Comparison of ENCODE assay signal across 1 cellular context in the genomic region with DNA sequence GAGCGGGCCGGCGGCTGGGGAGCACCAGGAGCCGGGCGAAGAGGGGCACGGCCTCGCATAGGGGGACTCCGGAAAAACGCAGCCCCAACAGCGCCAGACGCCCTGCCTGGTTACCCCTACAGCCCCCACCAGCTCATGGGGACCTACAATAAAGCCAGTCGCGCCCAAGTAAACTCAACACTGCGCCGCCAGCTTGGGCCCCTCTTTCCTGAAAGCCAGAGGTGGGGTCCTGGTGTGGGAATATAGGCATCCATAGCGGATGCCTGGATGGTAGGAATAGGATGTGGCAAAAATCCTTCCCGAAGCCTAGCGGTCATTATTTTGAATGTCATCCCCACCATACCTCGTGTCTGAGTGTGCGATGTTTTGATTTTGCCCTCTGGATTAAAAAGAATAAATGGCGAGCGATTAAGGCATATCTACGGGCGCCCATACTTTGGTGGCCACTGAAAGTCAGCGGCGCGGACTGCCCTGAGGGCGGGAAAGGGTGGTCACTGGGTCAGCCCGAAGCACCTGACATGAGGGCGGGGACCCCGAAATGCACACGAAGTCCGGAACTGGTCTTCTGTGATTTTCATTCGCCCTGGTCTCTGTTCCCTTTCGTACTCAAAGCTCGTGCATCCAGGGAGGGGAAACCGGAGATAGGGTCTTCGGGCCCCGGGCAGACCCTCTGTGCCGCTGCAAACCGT.
TF ChIP-seq lines count a peak whose summit lies in the region.

Gene NHLRC3 (plus strand): TSS at position 577 of the 689 bp plus-strand sequence. CDS start 184 bp downstream, outside the sequence.
Gene PROSER1 (minus strand): TSS at position 210 of the 689 bp plus-strand sequence. CDS start 847 bp downstream, outside the sequence.

TF ChIP-seq in GM12878, 131 proteins besides CTCF, POLR2A, EP300 and RAD21 (continued from another document and continues in another):
- TF ChIP-seq, protein P1, sequence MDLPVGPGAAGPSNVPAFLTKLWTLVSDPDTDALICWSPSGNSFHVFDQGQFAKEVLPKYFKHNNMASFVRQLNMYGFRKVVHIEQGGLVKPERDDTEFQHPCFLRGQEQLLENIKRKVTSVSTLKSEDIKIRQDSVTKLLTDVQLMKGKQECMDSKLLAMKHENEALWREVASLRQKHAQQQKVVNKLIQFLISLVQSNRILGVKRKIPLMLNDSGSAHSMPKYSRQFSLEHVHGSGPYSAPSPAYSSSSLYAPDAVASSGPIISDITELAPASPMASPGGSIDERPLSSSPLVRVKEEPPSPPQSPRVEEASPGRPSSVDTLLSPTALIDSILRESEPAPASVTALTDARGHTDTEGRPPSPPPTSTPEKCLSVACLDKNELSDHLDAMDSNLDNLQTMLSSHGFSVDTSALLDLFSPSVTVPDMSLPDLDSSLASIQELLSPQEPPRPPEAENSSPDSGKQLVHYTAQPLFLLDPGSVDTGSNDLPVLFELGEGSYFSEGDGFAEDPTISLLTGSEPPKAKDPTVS (IDR thresholded peaks at IDR 0.05; ENCODE audit: low read depth, low read length), result peak; percentile 62; the same call in 1 of the 2 replicates
- no peak; the same call in 1 of the 2 replicates for TF ChIP-seq MTA2 (IDR thresholded peaks at IDR 0.05; ENCODE audit: low read depth)
- TF ChIP-seq, protein P2, sequence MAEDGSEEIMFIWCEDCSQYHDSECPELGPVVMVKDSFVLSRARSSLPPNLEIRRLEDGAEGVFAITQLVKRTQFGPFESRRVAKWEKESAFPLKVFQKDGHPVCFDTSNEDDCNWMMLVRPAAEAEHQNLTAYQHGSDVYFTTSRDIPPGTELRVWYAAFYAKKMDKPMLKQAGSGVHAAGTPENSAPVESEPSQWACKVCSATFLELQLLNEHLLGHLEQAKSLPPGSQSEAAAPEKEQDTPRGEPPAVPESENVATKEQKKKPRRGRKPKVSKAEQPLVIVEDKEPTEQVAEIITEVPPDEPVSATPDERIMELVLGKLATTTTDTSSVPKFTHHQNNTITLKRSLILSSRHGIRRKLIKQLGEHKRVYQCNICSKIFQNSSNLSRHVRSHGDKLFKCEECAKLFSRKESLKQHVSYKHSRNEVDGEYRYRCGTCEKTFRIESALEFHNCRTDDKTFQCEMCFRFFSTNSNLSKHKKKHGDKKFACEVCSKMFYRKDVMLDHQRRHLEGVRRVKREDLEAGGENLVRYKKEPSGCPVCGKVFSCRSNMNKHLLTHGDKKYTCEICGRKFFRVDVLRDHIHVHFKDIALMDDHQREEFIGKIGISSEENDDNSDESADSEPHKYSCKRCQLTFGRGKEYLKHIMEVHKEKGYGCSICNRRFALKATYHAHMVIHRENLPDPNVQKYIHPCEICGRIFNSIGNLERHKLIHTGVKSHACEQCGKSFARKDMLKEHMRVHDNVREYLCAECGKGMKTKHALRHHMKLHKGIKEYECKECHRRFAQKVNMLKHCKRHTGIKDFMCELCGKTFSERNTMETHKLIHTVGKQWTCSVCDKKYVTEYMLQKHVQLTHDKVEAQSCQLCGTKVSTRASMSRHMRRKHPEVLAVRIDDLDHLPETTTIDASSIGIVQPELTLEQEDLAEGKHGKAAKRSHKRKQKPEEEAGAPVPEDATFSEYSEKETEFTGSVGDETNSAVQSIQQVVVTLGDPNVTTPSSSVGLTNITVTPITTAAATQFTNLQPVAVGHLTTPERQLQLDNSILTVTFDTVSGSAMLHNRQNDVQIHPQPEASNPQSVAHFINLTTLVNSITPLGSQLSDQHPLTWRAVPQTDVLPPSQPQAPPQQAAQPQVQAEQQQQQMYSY (CRISPR knock-in tag; IDR thresholded peaks at IDR 0.05), result no peak
- no peak for TF ChIP-seq TBL1XR1 (IDR thresholded peaks at IDR 0.05; ENCODE audit: low read depth, low read length)
- TF ChIP-seq GATAD2B (conservative IDR thresholded peaks at IDR 0.05; ENCODE audit: low read depth), result peak; percentile 27; the same call in 1 of the 2 replicates
- no peak for TF ChIP-seq SREBF2 (IDR thresholded peaks at IDR 0.05; ENCODE audit: low read length)
- no peak for TF ChIP-seq JUND (IDR thresholded peaks at IDR 0.05; ENCODE audit: low read depth, low read length)
- TF ChIP-seq EGR1 (IDR thresholded peaks at IDR 0.05; ENCODE audit: borderline replicate concordance in 1 of 2, low read depth in 2 of 2, low read length in 2 of 2), result peak in 1 of 2 experiments; percentile 59; a peak in 1 of 3 replicates
- TF ChIP-seq GABPA (IDR thresholded peaks at IDR 0.05; ENCODE audit: low read depth), result peak; percentile 79
- TF ChIP-seq, protein P3, sequence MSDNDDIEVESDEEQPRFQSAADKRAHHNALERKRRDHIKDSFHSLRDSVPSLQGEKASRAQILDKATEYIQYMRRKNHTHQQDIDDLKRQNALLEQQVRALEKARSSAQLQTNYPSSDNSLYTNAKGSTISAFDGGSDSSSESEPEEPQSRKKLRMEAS (IDR thresholded peaks at IDR 0.05; ENCODE audit: low read depth, low read length), result peak; percentile 75
- TF ChIP-seq USF2 (IDR thresholded peaks at IDR 0.05; ENCODE audit: borderline replicate concordance, low read depth, low read length), result peak; percentile 37
- TF ChIP-seq ZBTB33 (IDR thresholded peaks at IDR 0.05), result peak; percentile 74; the same call in 1 of the 2 replicates
- TF ChIP-seq, protein P4, sequence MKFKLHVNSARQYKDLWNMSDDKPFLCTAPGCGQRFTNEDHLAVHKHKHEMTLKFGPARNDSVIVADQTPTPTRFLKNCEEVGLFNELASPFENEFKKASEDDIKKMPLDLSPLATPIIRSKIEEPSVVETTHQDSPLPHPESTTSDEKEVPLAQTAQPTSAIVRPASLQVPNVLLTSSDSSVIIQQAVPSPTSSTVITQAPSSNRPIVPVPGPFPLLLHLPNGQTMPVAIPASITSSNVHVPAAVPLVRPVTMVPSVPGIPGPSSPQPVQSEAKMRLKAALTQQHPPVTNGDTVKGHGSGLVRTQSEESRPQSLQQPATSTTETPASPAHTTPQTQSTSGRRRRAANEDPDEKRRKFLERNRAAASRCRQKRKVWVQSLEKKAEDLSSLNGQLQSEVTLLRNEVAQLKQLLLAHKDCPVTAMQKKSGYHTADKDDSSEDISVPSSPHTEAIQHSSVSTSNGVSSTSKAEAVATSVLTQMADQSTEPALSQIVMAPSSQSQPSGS (IDR thresholded peaks at IDR 0.05; ENCODE audit: low read length), result peak; percentile 9; the same call in 1 of the 2 replicates
- no peak for TF ChIP-seq ETV6 (conservative IDR thresholded peaks at IDR 0.05 in 1 of 2, IDR thresholded peaks at IDR 0.05 in 1 of 2; ENCODE audit: borderline replicate concordance in 1 of 2, low read depth in 1 of 2)
- no peak for TF ChIP-seq REST (IDR thresholded peaks at IDR 0.05; ENCODE audit: low read depth, low read length)
- TF ChIP-seq PAX8 (IDR thresholded peaks at IDR 0.05), result no peak
- no peak for TF ChIP-seq CHD1 (IDR thresholded peaks at IDR 0.05; ENCODE audit: low read depth, low read length)
- TF ChIP-seq RB1 (IDR thresholded peaks at IDR 0.05; ENCODE audit: borderline replicate concordance), result peak; percentile 87; the same call in 1 of the 2 replicates
- no peak for TF ChIP-seq FOXK2 (IDR thresholded peaks at IDR 0.05)
- TF ChIP-seq TCF12 (IDR thresholded peaks at IDR 0.05; ENCODE audit: low read depth, low read length), result no peak
- TF ChIP-seq POLR2AphosphoS5 (IDR thresholded peaks at IDR 0.05; ENCODE audit: low read length), result peak; percentile 90
- TF ChIP-seq SMAD1 (IDR thresholded peaks at IDR 0.05; ENCODE audit: low read depth, partially characterized antibody), result no peak
- TF ChIP-seq RELA (IDR thresholded peaks at IDR 0.05; ENCODE audit: borderline replicate concordance, partially characterized antibody), result peak; percentile 63
- peak; percentile 89 for TF ChIP-seq SIN3A (IDR thresholded peaks at IDR 0.05; ENCODE audit: low read depth, low read length)
- no peak for TF ChIP-seq ZSCAN29 (IDR thresholded peaks at IDR 0.05)
- no peak for TF ChIP-seq ZNF384 (IDR thresholded peaks at IDR 0.05; ENCODE audit: borderline replicate concordance, low read depth, low read length)
- peak; percentile 90 for TF ChIP-seq SP1 (IDR thresholded peaks at IDR 0.05; ENCODE audit: low read depth, low read length)
- TF ChIP-seq, protein P5, sequence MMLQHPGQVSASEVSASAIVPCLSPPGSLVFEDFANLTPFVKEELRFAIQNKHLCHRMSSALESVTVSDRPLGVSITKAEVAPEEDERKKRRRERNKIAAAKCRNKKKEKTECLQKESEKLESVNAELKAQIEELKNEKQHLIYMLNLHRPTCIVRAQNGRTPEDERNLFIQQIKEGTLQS (IDR thresholded peaks at IDR 0.05; ENCODE audit: borderline replicate concordance, extremely low read depth, low read depth, low read length), result peak; percentile 55; the same call in 1 of the 2 replicates
- no peak for TF ChIP-seq MEF2A (IDR thresholded peaks at IDR 0.05; ENCODE audit: insufficient read depth, low read depth, low read length)
- no peak for TF ChIP-seq STAT3 (IDR thresholded peaks at IDR 0.05; ENCODE audit: low read depth, low read length)
- TF ChIP-seq BCL11A (IDR thresholded peaks at IDR 0.05; ENCODE audit: low read depth, low read length), result no peak
- TF ChIP-seq HDGF (IDR thresholded peaks at IDR 0.05), result no peak
- TF ChIP-seq, protein P6, sequence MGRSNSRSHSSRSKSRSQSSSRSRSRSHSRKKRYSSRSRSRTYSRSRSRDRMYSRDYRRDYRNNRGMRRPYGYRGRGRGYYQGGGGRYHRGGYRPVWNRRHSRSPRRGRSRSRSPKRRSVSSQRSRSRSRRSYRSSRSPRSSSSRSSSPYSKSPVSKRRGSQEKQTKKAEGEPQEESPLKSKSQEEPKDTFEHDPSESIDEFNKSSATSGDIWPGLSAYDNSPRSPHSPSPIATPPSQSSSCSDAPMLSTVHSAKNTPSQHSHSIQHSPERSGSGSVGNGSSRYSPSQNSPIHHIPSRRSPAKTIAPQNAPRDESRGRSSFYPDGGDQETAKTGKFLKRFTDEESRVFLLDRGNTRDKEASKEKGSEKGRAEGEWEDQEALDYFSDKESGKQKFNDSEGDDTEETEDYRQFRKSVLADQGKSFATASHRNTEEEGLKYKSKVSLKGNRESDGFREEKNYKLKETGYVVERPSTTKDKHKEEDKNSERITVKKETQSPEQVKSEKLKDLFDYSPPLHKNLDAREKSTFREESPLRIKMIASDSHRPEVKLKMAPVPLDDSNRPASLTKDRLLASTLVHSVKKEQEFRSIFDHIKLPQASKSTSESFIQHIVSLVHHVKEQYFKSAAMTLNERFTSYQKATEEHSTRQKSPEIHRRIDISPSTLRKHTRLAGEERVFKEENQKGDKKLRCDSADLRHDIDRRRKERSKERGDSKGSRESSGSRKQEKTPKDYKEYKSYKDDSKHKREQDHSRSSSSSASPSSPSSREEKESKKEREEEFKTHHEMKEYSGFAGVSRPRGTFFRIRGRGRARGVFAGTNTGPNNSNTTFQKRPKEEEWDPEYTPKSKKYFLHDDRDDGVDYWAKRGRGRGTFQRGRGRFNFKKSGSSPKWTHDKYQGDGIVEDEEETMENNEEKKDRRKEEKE (IDR thresholded peaks at IDR 0.05), result no peak
- no peak for TF ChIP-seq PAX5 (IDR thresholded peaks at IDR 0.05; ENCODE audit: borderline replicate concordance, low read depth, low read length)
- no peak for TF ChIP-seq FOS (IDR thresholded peaks at IDR 0.05; ENCODE audit: borderline replicate concordance, extremely low read depth, insufficient read length)
- peak; percentile 84 for TF ChIP-seq CBFB (IDR thresholded peaks at IDR 0.05; ENCODE audit: low read depth)
- peak; percentile 78 for TF ChIP-seq YY1 (IDR thresholded peaks at IDR 0.05; ENCODE audit: low read depth, low read length)
- TF ChIP-seq IRF4 (IDR thresholded peaks at IDR 0.05; ENCODE audit: low read depth, low read length), result 0 out of 2 replicates have a peak, but pooled peaks have one; percentile 32
